13 cellular contexts compared by ENCODE assay signal in the genomic region with DNA sequence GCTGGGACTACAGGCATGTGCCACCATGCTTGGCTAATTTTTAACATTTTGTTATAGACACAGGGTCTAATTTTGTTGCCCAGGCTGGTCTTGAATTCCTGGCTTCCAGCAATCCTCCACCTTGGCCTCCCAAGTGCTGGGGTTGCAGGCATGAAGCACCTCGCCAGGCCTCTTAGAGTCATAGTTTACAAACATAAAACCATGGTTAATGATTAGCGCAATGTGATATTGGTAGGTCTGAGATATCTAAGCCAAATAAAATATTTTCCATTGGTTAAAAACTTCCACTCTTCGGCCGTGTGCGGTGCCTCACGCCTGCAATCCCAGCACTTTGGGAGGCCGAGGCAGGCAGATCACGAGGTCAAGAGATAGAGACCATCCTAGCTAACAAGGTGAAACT. TPM values are rescaled to one million over a fixed set of nuclear protein-coding genes. Genes with fewer than 3 reads are reported as not detected.
DNase-seq lines count a peak whose midpoint lies in the region; ATAC-seq and TF ChIP-seq lines count a peak whose summit lies in the region.
"Had no signal": no experiment of that assay in that cellular context is flagged by ENCODE, and none has a peak within 500 bp of the region (broad histone marks: within the 10 kb centered on the region; RNA-seq: fewer than 3 reads in every experiment).

No MANE protein-coding gene starts in this region.

- ATAC-seq in T-helper 17 cell (no peak), left lung (peak; percentile 69)
- ATAC-seq: PC-3 had no signal

- peak overlapping the region; percentile 34 for H3K27ac Mint-ChIP-seq in T-helper 17 cell
- H3K27ac Mint-ChIP-seq in activated T-helper 1 cell treated with anti-CD3 and anti-CD28 coated beads, Interleukin-12 subunit alpha, Interleukin-12 subunit beta, Interleukin-2, Interleukin-4 antibody, amounts not matched to agents 30 ng/mL and 10 ng/mL and 1 ng/mL, durations not matched to agents 14 hours and 24 hours and 36 hours = no peak overlapping the region

- no peaks in the 10 kb centered on the region for H3K27me3 ChIP-seq in left lung
- H3K27me3 ChIP-seq: BLaER1, SJSA1 had no signal

- H3K4me1 ChIP-seq in left lung = peaks cover 10 to 52% of the 10 kb centered on the region in 2 donors

- peaks cover 0 to 83% of the 10 kb centered on the region in 2 donors for H3K36me3 ChIP-seq in left lung

- peak overlapping the region; percentile 67 to 68 for H3K27ac ChIP-seq in left lung
- H3K27ac ChIP-seq: BLaER1, SJSA1 had no signal

- H3K36me3 Mint-ChIP-seq in T-helper 17 cell (ENCODE audit: low read depth) = peaks cover 4% of the 10 kb centered on the region
- peaks cover 54% of the 10 kb centered on the region for H3K36me3 Mint-ChIP-seq in activated T-helper 1 cell treated with anti-CD3 and anti-CD28 coated beads, Interleukin-12 subunit alpha, Interleukin-12 subunit beta, Interleukin-2, Interleukin-4 antibody, amounts not matched to agents 30 ng/mL and 10 ng/mL and 1 ng/mL, durations not matched to agents 14 hours and 24 hours and 36 hours (ENCODE audit: low read depth)

- no peak overlapping the region for H3K4me3 ChIP-seq in left lung
- H3K4me3 ChIP-seq: BLaER1, SJSA1 had no signal

- H3K4me1 Mint-ChIP-seq in T-helper 17 cell = peaks cover 27% of the 10 kb centered on the region
- H3K4me1 Mint-ChIP-seq in activated T-helper 1 cell treated with anti-CD3 and anti-CD28 coated beads, Interleukin-12 subunit alpha, Interleukin-12 subunit beta, Interleukin-2, Interleukin-4 antibody, amounts not matched to agents 30 ng/mL and 10 ng/mL and 1 ng/mL, durations not matched to agents 14 hours and 24 hours and 36 hours (ENCODE audit: low read depth) = peaks cover 45% of the 10 kb centered on the region

- DNase-seq in T-helper 17 cell (no peak), left lung (peak in 1 of 2 donors; percentile 66), renal cortical epithelial cell (ENCODE audit: low read depth) (peak; percentile 92), NCI-H226 (no peak), cerebellum (ENCODE audit: low spot score) (no peak)
- no peak for DNase-seq in activated CD4-positive, alpha-beta T cell treated with anti-CD3 and anti-CD28 coated beads for 4 hours
- DNase-seq in activated T-helper 1 cell treated with anti-CD3 and anti-CD28 coated beads, Interleukin-12 subunit alpha, Interleukin-12 subunit beta, Interleukin-2, Interleukin-4 antibody, amounts not matched to agents 30 ng/mL and 10 ng/mL and 1 ng/mL, durations not matched to agents 14 hours and 24 hours and 36 hours (ENCODE audit: low spot score) = no peak
- DNase-seq: DMS 273 treated with DMSO at 0.1 percent for 48 hours, H7, NCI-H1048, PC-3 had no signal

- no peak overlapping the region for H3K4me3 Mint-ChIP-seq in T-helper 17 cell
- no peak overlapping the region for H3K4me3 Mint-ChIP-seq in activated T-helper 1 cell treated with anti-CD3 and anti-CD28 coated beads, Interleukin-12 subunit alpha, Interleukin-12 subunit beta, Interleukin-2, Interleukin-4 antibody, amounts not matched to agents 30 ng/mL and 10 ng/mL and 1 ng/mL, durations not matched to agents 14 hours and 24 hours and 36 hours

- no peaks in the 10 kb centered on the region for H3K9me3 ChIP-seq in T-helper 17 cell (ENCODE audit: control insufficient read depth, low read length, poor library complexity, severe bottlenecking)
- no peaks in the 10 kb centered on the region for H3K9me3 ChIP-seq in left lung
- H3K9me3 ChIP-seq: BLaER1, SJSA1 had no signal

- no peaks in the 10 kb centered on the region for H3K9me3 Mint-ChIP-seq in activated T-helper 1 cell treated with anti-CD3 and anti-CD28 coated beads, Interleukin-12 subunit alpha, Interleukin-12 subunit beta, Interleukin-2, Interleukin-4 antibody, amounts not matched to agents 30 ng/mL and 10 ng/mL and 1 ng/mL, durations not matched to agents 14 hours and 24 hours and 36 hours

- intact Hi-C loops in left lung (cut with DNase I) = no loop called here
- intact Hi-C loops in activated T-helper 1 cell treated with anti-CD3 and anti-CD28 coated beads, Interleukin-12 subunit alpha, Interleukin-12 subunit beta, Interleukin-2, Interleukin-4 antibody, amounts not matched to agents 30 ng/mL and 10 ng/mL and 1 ng/mL, durations not matched to agents 14 hours and 24 hours and 36 hours (cut with micrococcal nuclease) = no loop called here

- no peak for TF ChIP-seq CTCF in left lung (IDR thresholded peaks at IDR 0.05)

- no peaks in the 10 kb centered on the region for H3K27me3 Mint-ChIP-seq in T-helper 17 cell
- no peaks in the 10 kb centered on the region for H3K27me3 Mint-ChIP-seq in activated T-helper 1 cell treated with anti-CD3 and anti-CD28 coated beads, Interleukin-12 subunit alpha, Interleukin-12 subunit beta, Interleukin-2, Interleukin-4 antibody, amounts not matched to agents 30 ng/mL and 10 ng/mL and 1 ng/mL, durations not matched to agents 14 hours and 24 hours and 36 hours (ENCODE audit: insufficient read depth)

RNA-seq across cellular contexts. Expression of a gene that starts 16.6 kb away (rescaled TPM):
- total RNA-seq in T-helper 17 cell (100 to 1,000 TPM in 1 of 2 donors, 10 to 100 TPM in 1; 87.5 to 103 TPM), left lung (10 to 100 TPM; 71.2 to 76.8 TPM), renal cortical epithelial cell (38.3 and 47.9 TPM in 2 replicates), cerebellum (22.2 TPM)
- total RNA-seq in activated T-helper 1 cell treated with anti-CD3 and anti-CD28 coated beads, Interleukin-12 subunit alpha, Interleukin-12 subunit beta, Interleukin-2, Interleukin-4 antibody, amounts not matched to agents 30 ng/mL and 10 ng/mL and 1 ng/mL, durations not matched to agents 14 hours and 24 hours and 36 hours = 52.7 and 55.9 TPM in 2 replicates

RNA-seq across cellular contexts. Expression of a gene that starts 57.8 kb away (rescaled TPM):
- total RNA-seq in T-helper 17 cell (10 to 100 TPM; 27.8 to 89.7 TPM), left lung (10 to 100 TPM; 21.1 to 21.4 TPM), renal cortical epithelial cell (25.4 and 50.7 TPM in 2 replicates), cerebellum (130 TPM)
- 7.3 and 7.9 TPM in 2 replicates for total RNA-seq in activated T-helper 1 cell treated with anti-CD3 and anti-CD28 coated beads, Interleukin-12 subunit alpha, Interleukin-12 subunit beta, Interleukin-2, Interleukin-4 antibody, amounts not matched to agents 30 ng/mL and 10 ng/mL and 1 ng/mL, durations not matched to agents 14 hours and 24 hours and 36 hours
